Comparison of ENCODE assay signal across 11 cellular contexts in the genomic region with DNA sequence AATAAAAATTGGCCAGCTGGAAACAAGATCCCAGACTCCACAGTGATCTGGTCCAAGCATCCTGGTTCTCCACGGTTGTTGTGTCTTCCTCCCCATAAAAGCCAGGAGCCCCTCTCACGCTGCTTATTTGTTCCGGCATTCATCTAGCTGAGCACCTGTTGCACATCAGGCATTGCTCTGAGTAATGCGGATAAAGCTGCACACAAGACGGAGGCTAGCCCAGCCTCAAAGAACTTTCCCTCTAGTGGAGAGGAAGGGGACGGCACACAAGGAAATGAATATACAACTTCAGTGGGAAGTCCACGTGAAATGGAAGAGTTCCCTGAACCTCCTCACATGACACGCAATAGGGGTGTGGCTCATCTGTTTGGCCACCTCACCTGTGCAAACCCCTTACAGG. TPM values are rescaled to one million over a fixed set of nuclear protein-coding genes. Genes with fewer than 3 reads are reported as not detected.
DNase-seq lines count a peak whose midpoint lies in the region; ATAC-seq, FAIRE-seq and TF ChIP-seq lines count a peak whose summit lies in the region.
"Had no signal": no experiment of that assay in that cellular context is flagged by ENCODE, and none has a peak within 500 bp of the region (broad histone marks: within the 10 kb centered on the region; RNA-seq: fewer than 3 reads in every experiment).

No MANE protein-coding gene starts in this region.

- H2AK5ac ChIP-seq in mesendoderm (ENCODE audit: low read length) = no peak overlapping the region

- no peak for TF ChIP-seq POLR2A in HepG2 (IDR thresholded peaks at IDR 0.05; ENCODE audit: insufficient read depth in 1 of 2, low read depth in 2 of 2, low read length in 2 of 2)

- H4K20me1 ChIP-seq in HepG2 (ENCODE audit: insufficient read depth, low read length) = no peaks in the 10 kb centered on the region

- no peak overlapping the region for H3K4ac ChIP-seq in mesendoderm (ENCODE audit: low read depth, low read length)

- no peaks in the 10 kb centered on the region for H3K36me3 ChIP-seq in HepG2 (replicated peaks in 1 of 2; ENCODE audit: control insufficient read depth in 1 of 2, insufficient read depth in 2 of 2, low read length in 2 of 2)
- H3K36me3 ChIP-seq in mesendoderm (ENCODE audit: control insufficient read depth, insufficient read depth, low read length) = no peaks in the 10 kb centered on the region

- 16% methylated on average over 8 of the region's 8 CpGs for WGBS in HepG2 (ENCODE audit: low lambda C conversion rate)
- no CpG with 5 or more reads among the region's 8 CpGs for WGBS in mesendoderm (ENCODE audit: extremely low coverage, insufficient coverage, low lambda C conversion rate)

- H2BK120ac ChIP-seq in mesendoderm (ENCODE audit: low read depth, low read length) = no peak overlapping the region

- ATAC-seq in HepG2 = peak; percentile 89
- ATAC-seq in HG03095 (IDR thresholded peaks at IDR 0.05; ENCODE audit: unreplicated experiment) = no peak
- no peak for ATAC-seq in HG02852 (IDR thresholded peaks at IDR 0.05; ENCODE audit: unreplicated experiment)
- ATAC-seq: activated CD8-positive, alpha-beta T cell treated with anti-CD3 and anti-CD28 coated beads, Interleukin-2, amount 10 ng/mL, durations not matched to agents 7 days and 5 days had no signal

- CTCF ChIA-PET in HepG2 (lab: Yijun Ruan, JAX; ENCODE audit: low intra/inter-chr PET ratio, low total read pairs) = interaction anchor here (0.9 to 1.0 kb wide), 2 partner anchors 277 to 629 kb away, joined by 3 read pairs; no protein-coding TSS in a partner anchor

- TF ChIP-seq EP300 in HepG2 (IDR thresholded peaks at IDR 0.05; ENCODE audit: low read depth in 2 of 2, low read length in 2 of 2) (no peak), HepG2 (CRISPR knock-in tag; IDR thresholded peaks at IDR 0.05; ENCODE audit: borderline replicate concordance) (no peak)

- no peaks in the 10 kb centered on the region for H3K27me3 ChIP-seq in HepG2 (ENCODE audit: control insufficient read depth in 1 of 2, insufficient read depth in 2 of 2, low read length in 2 of 2)
- no peaks in the 10 kb centered on the region for H3K27me3 ChIP-seq in mesendoderm (ENCODE audit: insufficient read depth, low read length, poor library complexity)

- H2BK5ac ChIP-seq in mesendoderm (ENCODE audit: low read length) = no peak overlapping the region

- no peak overlapping the region for H4K8ac ChIP-seq in mesendoderm (ENCODE audit: low read depth, low read length)

- H3K18ac ChIP-seq in mesendoderm (ENCODE audit: low read length) = no peak overlapping the region

- H3K27ac ChIP-seq in C4-2B = no peak overlapping the region
- no peak overlapping the region for H3K27ac ChIP-seq in HepG2 (ENCODE audit: extremely low read length, insufficient read depth, low read length)
- no peak overlapping the region for H3K27ac ChIP-seq in mesendoderm (ENCODE audit: low read depth, low read length)

- no peaks in the 10 kb centered on the region for H3K9me3 ChIP-seq in HepG2 (ENCODE audit: low read length)

- H3K56ac ChIP-seq in mesendoderm (ENCODE audit: low read length) = no peak overlapping the region

- TF ChIP-seq RAD21 in HepG2 (CRISPR knock-in tag; IDR thresholded peaks at IDR 0.05) = 0 out of 2 replicates have a peak, but pooled peaks have one; percentile 13

- peak; percentile 65 for TF ChIP-seq CTCF in C4-2B (conservative IDR thresholded peaks at IDR 0.05)
- peak; percentile 32; the same call in 1 of the 2 replicates for TF ChIP-seq CTCF in WI38 (IDR thresholded peaks at IDR 0.05; ENCODE audit: low read depth, low read length)
- TF ChIP-seq CTCF in HepG2 (CRISPR knock-in tag; IDR thresholded peaks at IDR 0.05) = peak; percentile 45

- no peak overlapping the region for H2BK15ac ChIP-seq in mesendoderm (replicated peaks; ENCODE audit: low read depth)

- no peak overlapping the region for H3K23ac ChIP-seq in mesendoderm (ENCODE audit: low read length)

- no peaks in the 10 kb centered on the region for H3K79me2 ChIP-seq in HepG2 (ENCODE audit: insufficient read depth, low read length)
- H3K79me2 ChIP-seq in mesendoderm (ENCODE audit: control insufficient read depth, insufficient read depth, low read length) = no peaks in the 10 kb centered on the region

- H2AFZ ChIP-seq in HepG2 (ENCODE audit: low read length) = no peak overlapping the region

- H3K79me1 ChIP-seq in mesendoderm (ENCODE audit: low read length) = no peaks in the 10 kb centered on the region

- DNase-seq in HT-29 (ENCODE audit: low spot score) = peak; percentile 67
- DNase-seq in HepG2 (ENCODE audit: low spot score) = peak; percentile 47
- no peak for DNase-seq in NCI-H2081 treated with DMSO at 0.1 percent for 48 hours (lab: John Stamatoyannopoulos, UW)
- DNase-seq in mesendoderm = no peak
- DNase-seq: activated CD8-positive, alpha-beta T cell treated with anti-CD3 and anti-CD28 coated beads, Interleukin-2, amount 10 ng/mL, durations not matched to agents 7 days and 5 days; NCI-H1930 had no signal

- intact Hi-C loops in HepG2 (cut with micrococcal nuclease; ENCODE audit: unreplicated experiment) = loop anchor here (5.0 kb wide), 2 partner anchors 63 to 628 kb away; no protein-coding TSS in a partner anchor

- no TSS peak for BruUV-seq in HepG2 (replicated peaks; lab: Mats Ljungman, UMichigan)

- no peak overlapping the region for H3K9ac ChIP-seq in HepG2 (ENCODE audit: insufficient read depth, low read depth, low read length)
- H3K9ac ChIP-seq in mesendoderm (ENCODE audit: low read length) = no peak overlapping the region

- H3K4me1 ChIP-seq in HepG2 (ENCODE audit: insufficient read depth, low read length) (no peaks in the 10 kb centered on the region), mesendoderm (ENCODE audit: control insufficient read depth, low read depth, low read length) (peaks cover 3% of the 10 kb centered on the region)

- no peak overlapping the region for H3K4me3 ChIP-seq in WI38 (ENCODE audit: low read depth, low read length)
- H3K4me3 ChIP-seq in HepG2 (replicated peaks in 1 of 3; ENCODE audit: insufficient read depth in 1 of 3, low read depth in 2 of 3, low read length in 3 of 3) = no peak overlapping the region
- no peak overlapping the region for H3K4me3 ChIP-seq in mesendoderm (ENCODE audit: low read length)

- in situ Hi-C loops in HepG2 (cut with HindIII; ENCODE audit: extremely low pct_ligation_motif_present, low pct_unique_long_range_greater_than_20kb) = no loop called here

- H4K5ac ChIP-seq in mesendoderm (ENCODE audit: low read length) = no peak overlapping the region

- H3K4me2 ChIP-seq in HepG2 (ENCODE audit: low read depth, low read length) (no peak overlapping the region), mesendoderm (ENCODE audit: low read length) (no peak overlapping the region)

- POLR2A ChIA-PET in HepG2 (lab: Yijun Ruan, JAX) = interaction anchor here (1.1 kb wide), 1 partner anchor 30 kb away, joined by 3 read pairs; no protein-coding TSS in a partner anchor

- FAIRE-seq in HepG2 (lab: Jason Lieb, UNC) = peak; percentile 79
- FAIRE-seq: colon had no signal

RNA-seq across cellular contexts. Expression of a gene that starts 30.3 kb away (rescaled TPM):
- 70.6 and 101 TPM in 2 replicates for total RNA-seq in HT-29 (2014; rRNA removed; shearing (Covaris generic))
- total RNA-seq in HepG2 (2016; rRNA removed; fragmentation: Illumina TruSeq; extraction: Trizol) = 65.9 and 69.7 TPM in 2 replicates
- total RNA-seq in HepG2 (2016; cell fraction: cytosol; rRNA removed; fragmentation: Illumina TruSeq; extraction: Trizol; ENCODE audit: low read depth) = 33.9 and 44.3 TPM in 2 replicates
- 66.3 and 67.2 TPM in 2 replicates for total RNA-seq in HepG2 (2016; cell fraction: insoluble cytoplasmic fraction; rRNA removed; fragmentation: Illumina TruSeq; extraction: Trizol)
- total RNA-seq in HepG2 (2016; cell fraction: membrane; rRNA removed; fragmentation: Illumina TruSeq; extraction: Trizol) = 44.7 and 63.8 TPM in 2 replicates
- total RNA-seq in HepG2 (2016; cell fraction: nucleus; rRNA removed; fragmentation: Illumina TruSeq; extraction: Trizol) = 24.4 and 28.0 TPM in 2 replicates
- 35.6 and 40.8 TPM in 2 replicates for polyA plus RNA-seq in HepG2 (2011; rRNA removed)
- 43.8 and 47.5 TPM in 2 replicates for polyA plus RNA-seq in HepG2 (2011; cell fraction: cytosol; rRNA removed)
- 14.7 and 15.8 TPM in 2 replicates for polyA plus RNA-seq in HepG2 (2011; cell fraction: nucleus; rRNA removed)
- polyA plus RNA-seq in HepG2 (2012) = 26.7 and 32.9 TPM in 2 replicates
- 18.8 and 30.9 TPM in 2 replicates for polyA plus RNA-seq in HepG2 (2016; cell fraction: cytosol; fragmentation: Illumina TruSeq; extraction: Trizol; ENCODE audit: low read depth)
- 62.5 and 64.4 TPM in 2 replicates for polyA plus RNA-seq in HepG2 (2016; cell fraction: insoluble cytoplasmic fraction; fragmentation: Illumina TruSeq; extraction: Trizol; ENCODE audit: low read depth)
- 26.0 and 39.0 TPM in 2 replicates for polyA plus RNA-seq in HepG2 (2016; cell fraction: membrane; fragmentation: Illumina TruSeq; extraction: Trizol; ENCODE audit: low read depth)
- polyA plus RNA-seq in HepG2 (2016; cell fraction: nucleus; fragmentation: Illumina TruSeq; extraction: Trizol; ENCODE audit: insufficient read depth, low read depth) = 41.7 and 47.7 TPM in 2 replicates
- polyA minus RNA-seq in HepG2 (2011; rRNA and poly(A)+ RNA removed; ENCODE audit: low replicate concordance) = 25.3 and 27.2 TPM in 2 replicates
- 11.5 and 13.4 TPM in 2 replicates for polyA minus RNA-seq in HepG2 (2011; cell fraction: cytosol; rRNA and poly(A)+ RNA removed)
- polyA minus RNA-seq in HepG2 (2011; cell fraction: nucleus; rRNA and poly(A)+ RNA removed) = 8.2 and 10.1 TPM in 2 replicates
- polyA plus RNA-seq in mesendoderm (2013, experiment 1 of 2) = 29.9 TPM
- 29.7 TPM for polyA plus RNA-seq in mesendoderm (2013, experiment 2 of 2)

RNA-seq across cellular contexts. Expression of a gene that starts 41.7 kb away (rescaled TPM):
- total RNA-seq in HT-29 (2014; rRNA removed; shearing (Covaris generic)) = 11.2 and 25.2 TPM in 2 replicates
- total RNA-seq in HepG2 (2016; rRNA removed; fragmentation: Illumina TruSeq; extraction: Trizol) = 26.0 and 26.4 TPM in 2 replicates
- total RNA-seq in HepG2 (2016; cell fraction: cytosol; rRNA removed; fragmentation: Illumina TruSeq; extraction: Trizol; ENCODE audit: low read depth) = 1.9 and 2.6 TPM in 2 replicates
- 22.9 and 24.5 TPM in 2 replicates for total RNA-seq in HepG2 (2016; cell fraction: insoluble cytoplasmic fraction; rRNA removed; fragmentation: Illumina TruSeq; extraction: Trizol)
- total RNA-seq in HepG2 (2016; cell fraction: membrane; rRNA removed; fragmentation: Illumina TruSeq; extraction: Trizol) = 8.6 and 9.9 TPM in 2 replicates
- total RNA-seq in HepG2 (2016; cell fraction: nucleus; rRNA removed; fragmentation: Illumina TruSeq; extraction: Trizol) = 19.0 and 22.5 TPM in 2 replicates
- polyA plus RNA-seq in HepG2 (2011; rRNA removed) = 16.9 and 21.9 TPM in 2 replicates
- 9.4 and 15.6 TPM in 2 replicates for polyA plus RNA-seq in HepG2 (2011; cell fraction: cytosol; rRNA removed)
- polyA plus RNA-seq in HepG2 (2011; cell fraction: nucleus; rRNA removed) = 66.6 and 67.6 TPM in 2 replicates
- 9.0 and 9.7 TPM in 2 replicates for polyA plus RNA-seq in HepG2 (2012)
- polyA plus RNA-seq in HepG2 (2016; cell fraction: cytosol; fragmentation: Illumina TruSeq; extraction: Trizol; ENCODE audit: low read depth) = 0.93 and 1.7 TPM in 2 replicates
- polyA plus RNA-seq in HepG2 (2016; cell fraction: insoluble cytoplasmic fraction; fragmentation: Illumina TruSeq; extraction: Trizol; ENCODE audit: low read depth) = 14.6 and 15.6 TPM in 2 replicates
- polyA plus RNA-seq in HepG2 (2016; cell fraction: membrane; fragmentation: Illumina TruSeq; extraction: Trizol; ENCODE audit: low read depth) = 3.4 and 4.4 TPM in 2 replicates
- polyA plus RNA-seq in HepG2 (2016; cell fraction: nucleus; fragmentation: Illumina TruSeq; extraction: Trizol; ENCODE audit: insufficient read depth, low read depth) = 27.5 and 33.7 TPM in 2 replicates
- 48.6 and 69.0 TPM in 2 replicates for polyA minus RNA-seq in HepG2 (2011; rRNA and poly(A)+ RNA removed; ENCODE audit: low replicate concordance)
- 17.5 and 22.3 TPM in 2 replicates for polyA minus RNA-seq in HepG2 (2011; cell fraction: cytosol; rRNA and poly(A)+ RNA removed)
- polyA minus RNA-seq in HepG2 (2011; cell fraction: nucleus; rRNA and poly(A)+ RNA removed) = 37.7 and 38.0 TPM in 2 replicates
- 7.1 TPM for polyA plus RNA-seq in mesendoderm (2013, experiment 1 of 2)
- 7.1 TPM for polyA plus RNA-seq in mesendoderm (2013, experiment 2 of 2)

Comparison
In these comparisons a context has a peak if more than half of its experiments do, and no peak if none do; other contexts are left out.
1. DNase-seq: peak in HT-29 (single experiment) and HepG2 (single experiment); none in NCI-H2081 treated with DMSO at 0.1 percent for 48 hours (single experiment) and mesendoderm (single experiment).
2. Peak in every context shown above with its lines, with median percentiles within 50 percentile points of each other: CTCF ChIP-seq.